ENCODE assay signal across 13 cellular contexts in the genomic region with DNA sequence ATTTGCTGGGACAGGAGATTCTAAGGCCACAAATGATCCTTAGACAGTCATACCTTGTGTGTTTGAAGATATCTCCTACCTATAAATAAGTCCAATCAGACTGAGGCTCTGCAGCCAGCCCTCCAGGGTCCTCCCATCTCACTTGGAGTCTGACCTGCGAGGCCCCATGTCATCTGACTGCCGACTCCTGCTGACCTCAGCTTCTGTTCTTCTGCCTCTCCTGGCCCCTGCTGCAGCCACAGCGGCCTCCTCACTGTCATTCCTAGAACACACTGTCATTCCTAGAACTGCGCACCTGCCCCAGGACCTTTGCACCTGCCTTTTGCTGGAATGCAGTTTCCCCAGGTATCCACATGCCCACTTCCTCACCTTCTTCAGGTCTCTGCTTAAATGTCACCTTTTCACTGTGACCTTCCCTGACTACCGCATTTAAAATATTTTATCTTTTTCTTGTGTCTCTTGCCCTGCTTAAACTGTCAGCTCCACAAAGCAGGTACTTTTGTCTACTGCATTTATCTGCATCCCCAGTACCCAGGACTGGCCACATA.
"Had no signal": no experiment of that assay in that cellular context is flagged by ENCODE, and none has a peak within 500 bp of the region (broad histone marks: within the 10 kb centered on the region; RNA-seq: fewer than 3 reads in every experiment).

No MANE protein-coding gene starts in this region.

- H3K4me3 Mint-ChIP-seq: activated CD8-positive, alpha-beta memory T cell treated with anti-CD3 and anti-CD28 coated beads, Interleukin-2, amount 10 ng/mL, durations not matched to agents 7 days and 5 days; activated T-cell treated with anti-CD3 and anti-CD28 coated beads, Interleukin-2, amount 50 U/mL, for 24 hours; central memory CD8-positive, alpha-beta T cell; dendritic cell treated with granulocyte-macrophage colony-stimulating factor and Interleukin-4, amounts not matched to agents 40 ng/mL and 50 ng/mL, for 4 days; naive thymus-derived CD4-positive, alpha-beta T cell; stimulated activated naive CD8-positive, alpha-beta T cell treated with anti-CD3 and anti-CD28 coated beads, Interleukin-15, amount 100 ng/mL, for 72 hours had no signal

- H3K4me3 ChIP-seq: body of pancreas, pancreas, skin epidermis, testis had no signal

- H3K9me3 Mint-ChIP-seq: activated naive CD4-positive, alpha-beta T cell treated with anti-CD3 and anti-CD28 coated beads, Interleukin-2, amount 50 U/mL, for 72 hours; activated T-cell treated with anti-CD3 and anti-CD28 coated beads, Interleukin-2, amount 50 U/mL, for 24 hours; central memory CD8-positive, alpha-beta T cell; dendritic cell treated with granulocyte-macrophage colony-stimulating factor and Interleukin-4, amounts not matched to agents 40 ng/mL and 50 ng/mL, for 4 days; naive thymus-derived CD4-positive, alpha-beta T cell; stimulated activated naive CD8-positive, alpha-beta T cell treated with anti-CD3 and anti-CD28 coated beads, Interleukin-15, amount 100 ng/mL, for 72 hours had no signal

- H3K27me3 ChIP-seq: body of pancreas, pancreas, testis had no signal

- H3K27ac ChIP-seq: body of pancreas, pancreas, skin epidermis, testis had no signal

- H3K4me1 ChIP-seq: body of pancreas, pancreas, testis had no signal

- FAIRE-seq: pancreas had no signal

- H3K36me3 ChIP-seq: pancreas had no signal

- H3K27ac Mint-ChIP-seq: activated CD8-positive, alpha-beta memory T cell treated with anti-CD3 and anti-CD28 coated beads, Interleukin-2, amount 10 ng/mL, durations not matched to agents 7 days and 5 days; activated naive CD4-positive, alpha-beta T cell treated with anti-CD3 and anti-CD28 coated beads, Interleukin-2, amount 50 U/mL, for 72 hours; activated T-cell treated with anti-CD3 and anti-CD28 coated beads, Interleukin-2, amount 50 U/mL, for 24 hours; dendritic cell treated with granulocyte-macrophage colony-stimulating factor and Interleukin-4, amounts not matched to agents 40 ng/mL and 50 ng/mL, for 4 days had no signal

- H3K27me3 Mint-ChIP-seq: activated CD8-positive, alpha-beta memory T cell treated with anti-CD3 and anti-CD28 coated beads, Interleukin-2, amount 10 ng/mL, durations not matched to agents 7 days and 5 days; activated T-cell treated with anti-CD3 and anti-CD28 coated beads, Interleukin-2, amount 50 U/mL, for 24 hours; central memory CD8-positive, alpha-beta T cell; dendritic cell treated with granulocyte-macrophage colony-stimulating factor and Interleukin-4, amounts not matched to agents 40 ng/mL and 50 ng/mL, for 4 days; naive thymus-derived CD4-positive, alpha-beta T cell; stimulated activated naive CD8-positive, alpha-beta T cell treated with anti-CD3 and anti-CD28 coated beads, Interleukin-15, amount 100 ng/mL, for 72 hours had no signal

- H3K36me3 Mint-ChIP-seq: activated CD8-positive, alpha-beta memory T cell treated with anti-CD3 and anti-CD28 coated beads, Interleukin-2, amount 10 ng/mL, durations not matched to agents 7 days and 5 days; activated naive CD4-positive, alpha-beta T cell treated with anti-CD3 and anti-CD28 coated beads, Interleukin-2, amount 50 U/mL, for 72 hours; naive thymus-derived CD4-positive, alpha-beta T cell had no signal

- DNase-seq: activated effector memory CD4-positive, alpha-beta T cell treated with Interleukin-2 at 50 U/mL for 16 hours; naive thymus-derived CD4-positive, alpha-beta T cell; pancreas; stimulated activated CD4-positive, alpha-beta T cell treated with anti-CD3 and anti-CD28 coated beads, Interleukin-4, amount 100 ng/mL, for 4 hours; stimulated activated naive CD8-positive, alpha-beta T cell treated with anti-CD3 and anti-CD28 coated beads, Interleukin-15, amount 100 ng/mL, for 72 hours had no signal

- H3K9me3 ChIP-seq: body of pancreas, pancreas, testis had no signal
